9 cellular contexts compared by ENCODE assay signal in genomic region chr17:39576187-39576586, GRCh38. TPM values are rescaled to one million over a fixed set of nuclear protein-coding genes. Genes with fewer than 3 reads are reported as not detected.
DNase-seq lines count a peak whose midpoint lies in the region; ATAC-seq and TF ChIP-seq lines count a peak whose summit lies in the region.
"Had no signal": no experiment of that assay in that cellular context is flagged by ENCODE, and none has a peak within 500 bp of the region (broad histone marks: within the 10 kb centered on the region; RNA-seq: fewer than 3 reads in every experiment).

No MANE protein-coding gene starts in this region.

- no peaks in the 10 kb centered on the region for H3K9me3 ChIP-seq in Panc1 (ENCODE audit: control insufficient read depth, insufficient read depth, low read depth, low read length)

- no TSS peak for BruUV-seq in Panc1 (replicated peaks; lab: Mats Ljungman, UMichigan)

- CTCF ChIA-PET in Panc1 (lab: Charles Lee): interaction anchor here (1.0 kb wide), 1 partner anchor 41 kb away, joined by 3 read pairs; no protein-coding TSS in a partner anchor

- no peaks in the 10 kb centered on the region; the same call in 1 of the 2 replicates for H3K27me3 ChIP-seq in GM06990 (replicated peaks; ENCODE audit: control insufficient read depth, insufficient read depth, low read length)
- no peaks in the 10 kb centered on the region for H3K27me3 ChIP-seq in Panc1 (ENCODE audit: control insufficient read depth, insufficient read depth, low read length)

- POLR2A ChIA-PET in Panc1 (lab: Charles Lee): no interaction called here

- no peaks in the 10 kb centered on the region for H3K4me1 ChIP-seq in Panc1 (ENCODE audit: control insufficient read depth, insufficient read depth, low read length)

- DNase-seq in AG08395 (ENCODE audit: low spot score): peak; percentile 43
- DNase-seq in GM06990 (ENCODE audit: extremely low read depth, insufficient read length): no peak
- DNase-seq in Panc1 (ENCODE audit: low read depth, low spot score): no peak
- DNase-seq in fibroblast of villous mesenchyme (ENCODE audit: low read depth): no peak
- DNase-seq in NCI-H2196 treated with DMSO at 0.1 percent for 48 hours (lab: John Stamatoyannopoulos, UW; ENCODE audit: unreplicated experiment): no peak
- DNase-seq: Right ventricle myocardium superior had no signal

- peak; percentile 59 for TF ChIP-seq CTCF in GM06990 (IDR thresholded peaks at IDR 0.05; ENCODE audit: insufficient read depth, low read length, poor library complexity, severe bottlenecking)
- TF ChIP-seq CTCF in Panc1 (IDR thresholded peaks at IDR 0.05): peak; percentile 74
- peak; percentile 55 for TF ChIP-seq CTCF in fibroblast of villous mesenchyme (IDR thresholded peaks at IDR 0.05; ENCODE audit: insufficient read depth, low read depth, low read length)

- intact Hi-C loops in Panc1 (cut with micrococcal nuclease; ENCODE audit: unreplicated experiment): no loop called here

- H3K4me3 ChIP-seq in GM06990 (replicated peaks; ENCODE audit: low read depth, low read length) (no peak overlapping the region), Panc1 (ENCODE audit: low read depth in 2 of 2, low read length in 2 of 2) (no peak overlapping the region), fibroblast of villous mesenchyme (ENCODE audit: low read depth, low read length) (no peak overlapping the region)

- H3K27ac ChIP-seq in Panc1 (ENCODE audit: low read length): no peak overlapping the region

- ATAC-seq in Panc1 (no peak), GM18520 (IDR thresholded peaks at IDR 0.05; ENCODE audit: unreplicated experiment) (no peak), HG03025 (IDR thresholded peaks at IDR 0.05; ENCODE audit: low FRiP score, unreplicated experiment) (no peak), HG02885 (IDR thresholded peaks at IDR 0.05; ENCODE audit: poor library complexity, unreplicated experiment) (no peak)

- in situ Hi-C loops in Panc1 (cut with HindIII; ENCODE audit: low pct_unique_long_range_greater_than_20kb, low sequenced_read_pairs): no loop called here

- no peaks in the 10 kb centered on the region for H3K36me3 ChIP-seq in GM06990 (ENCODE audit: control insufficient read depth, insufficient read depth, low read length)
- no peaks in the 10 kb centered on the region for H3K36me3 ChIP-seq in Panc1 (ENCODE audit: control insufficient read depth, insufficient read depth, low read length)

RNA-seq across cellular contexts. Expression of gene NEUROD2, which starts 31.5 kb away (rescaled TPM):
- total RNA-seq in Panc1 (2021; ENCODE audit: unreplicated experiment): not detected
- not detected for polyA plus RNA-seq in Panc1 (2012; ENCODE audit: insufficient read length)
- not detected in 2 replicates for total RNA-seq in fibroblast of villous mesenchyme
- total RNA-seq: Right ventricle myocardium superior had no signal

RNA-seq across cellular contexts. Expression of gene PPP1R1B, which starts 50.6 kb away (rescaled TPM):
- total RNA-seq in Panc1 (2021; ENCODE audit: unreplicated experiment) (45.7 TPM), fibroblast of villous mesenchyme (not detected in 2 replicates)
- 80.3 TPM for polyA plus RNA-seq in Panc1 (2012; ENCODE audit: insufficient read length)

Comparison
In these comparisons a context has a peak if more than half of its experiments do, and no peak if none do; other contexts are left out.
1. RNA of gene PPP1R1B, which starts 50.6 kb away (total RNA-seq): 45.7 TPM in Panc1 (single experiment); not detected in fibroblast of villous mesenchyme; every median in the first group is over 10 times any median in the second.
2. Peak in every context shown above with its lines, with median percentiles within 50 percentile points of each other: CTCF ChIP-seq.